ENCODE assay signal across 20 cellular contexts in genomic region chr15:76201536-76202255, GRCh38.
A peak's percentile ranks its signal among the peaks of the same experiment; 100 is the strongest.
DNase-seq lines count a peak whose midpoint lies in the region; ATAC-seq and TF ChIP-seq lines count a peak whose summit lies in the region.
"Had no signal": no experiment of that assay in that cellular context is flagged by ENCODE, and none has a peak within 500 bp of the region (broad histone marks: within the 10 kb centered on the region; RNA-seq: fewer than 3 reads in every experiment).

No MANE protein-coding gene starts in this region.

- H4K91ac ChIP-seq in IMR-90 (ENCODE audit: insufficient read depth, low read depth, low read length), result no peak overlapping the region

- no peak for ATAC-seq in IMR-90 (ENCODE audit: low read depth)
- no peak for ATAC-seq in GM19397 (IDR thresholded peaks at IDR 0.05; ENCODE audit: unreplicated experiment)
- ATAC-seq in HG03521 (IDR thresholded peaks at IDR 0.05; ENCODE audit: unreplicated experiment), result no peak
- ATAC-seq: Right ventricle myocardium inferior had no signal

- H2BK15ac ChIP-seq in IMR-90 (ENCODE audit: low read depth, low read length), result no peak overlapping the region

- H3K9me3 Mint-ChIP-seq in Caco-2 (ENCODE audit: unreplicated experiment), result no peaks in the 10 kb centered on the region
- no peaks in the 10 kb centered on the region for H3K9me3 Mint-ChIP-seq in endothelial cell (ENCODE audit: unreplicated experiment)
- H3K9me3 Mint-ChIP-seq: H9, HFFc6 had no signal

- H3K4me3 ChIP-seq in Caco-2 (ENCODE audit: low read depth, low read length) (no peak overlapping the region), IMR-90 (ENCODE audit: insufficient read depth, low read depth, low read length) (no peak overlapping the region), sigmoid colon (no peak overlapping the region)
- H3K4me3 ChIP-seq: GM23248, Peyer's patch, SJSA1 had no signal

- no peak overlapping the region for H4K5ac ChIP-seq in IMR-90 (ENCODE audit: low read depth, low read length)

- H2AK9ac ChIP-seq in IMR-90 (replicated peaks; ENCODE audit: low read depth, low read length, poor library complexity), result peak overlapping the region; percentile 9

- no peak overlapping the region for H3K4me3 Mint-ChIP-seq in Caco-2 (ENCODE audit: unreplicated experiment)
- peak overlapping the region; percentile 56 for H3K4me3 Mint-ChIP-seq in endothelial cell (ENCODE audit: unreplicated experiment)
- H3K4me3 Mint-ChIP-seq: CD4-positive, CD25-positive, alpha-beta regulatory T cell; H9; HFFc6 had no signal

- no peak overlapping the region for H3K4ac ChIP-seq in IMR-90 (ENCODE audit: low read depth, low read length)

- H3K27me3 ChIP-seq in Caco-2 (replicated peaks; ENCODE audit: control insufficient read depth, insufficient read depth, low read length) (no peaks in the 10 kb centered on the region), IMR-90 (ENCODE audit: control insufficient read depth, insufficient read depth, low read length) (no peaks in the 10 kb centered on the region), sigmoid colon (no peaks in the 10 kb centered on the region)
- H3K27me3 ChIP-seq: Peyer's patch, SJSA1 had no signal

- H3K27ac Mint-ChIP-seq in Caco-2 (ENCODE audit: unreplicated experiment), result peak overlapping the region; percentile 48
- H3K27ac Mint-ChIP-seq in endothelial cell (ENCODE audit: unreplicated experiment), result peak overlapping the region; percentile 20
- H3K27ac Mint-ChIP-seq: HFFc6 had no signal

- BruUV-seq in Caco-2 (replicated peaks; lab: Mats Ljungman, UMichigan) (no TSS peak), IMR-90 (replicated peaks; lab: Mats Ljungman, UMichigan) (no TSS peak)

- no peak overlapping the region for H3K14ac ChIP-seq in IMR-90 (replicated peaks; ENCODE audit: low read depth, low read length)

- H3K79me1 ChIP-seq in IMR-90 (ENCODE audit: low read depth in 1 of 2, low read length in 2 of 2), result no peaks in the 10 kb centered on the region

- H3K4me2 ChIP-seq in IMR-90 (ENCODE audit: low read depth, low read length), result no peak overlapping the region
- H3K4me2 ChIP-seq: KMS-11 had no signal

- dilution Hi-C loops in IMR-90 (cut with HindIII; ENCODE audit: low sequenced_read_pairs, unreplicated experiment), result no loop called here

- H2BK20ac ChIP-seq in IMR-90 (ENCODE audit: low read depth, low read length), result no peak overlapping the region

- no peak overlapping the region for H2BK5ac ChIP-seq in IMR-90 (ENCODE audit: low read depth, low read length, poor library complexity, severe bottlenecking)

- peaks cover 5% of the 10 kb centered on the region for H4K20me1 ChIP-seq in IMR-90 (ENCODE audit: insufficient read depth, low read length)

- H3K36me3 ChIP-seq in Caco-2 (ENCODE audit: control insufficient read depth, insufficient read depth, low read length) (no peaks in the 10 kb centered on the region), IMR-90 (ENCODE audit: control insufficient read depth, insufficient read depth, low read length) (peaks cover 2% of the 10 kb centered on the region; the same call in 1 of the 2 replicates), sigmoid colon (peaks cover 0 to 10% (median 0%) of the 10 kb centered on the region in 4 donors)

- in situ Hi-C loops in IMR-90 (cut with MboI; ENCODE audit: low sequenced_read_pairs), result no loop called here

- H3K9me1 ChIP-seq in IMR-90 (ENCODE audit: insufficient read depth, low read length), result peaks cover 19% of the 10 kb centered on the region

- H3K18ac ChIP-seq in IMR-90 (ENCODE audit: low read depth, low read length), result no peak overlapping the region

- no peaks in the 10 kb centered on the region for H3K9me3 ChIP-seq in Caco-2
- H3K9me3 ChIP-seq in IMR-90 (ENCODE audit: control insufficient read depth, insufficient read depth, low read length), result no peaks in the 10 kb centered on the region
- H3K9me3 ChIP-seq in sigmoid colon, result no peaks in the 10 kb centered on the region
- H3K9me3 ChIP-seq: Peyer's patch, SJSA1 had no signal

- peaks cover 29% of the 10 kb centered on the region for H3K36me3 Mint-ChIP-seq in Caco-2 (ENCODE audit: insufficient read depth, unreplicated experiment)
- peaks cover 7% of the 10 kb centered on the region for H3K36me3 Mint-ChIP-seq in endothelial cell (ENCODE audit: low read depth, unreplicated experiment)

- TF ChIP-seq EP300 in sigmoid colon (IDR thresholded peaks at IDR 0.05), result no peak

- CTCF ChIA-PET in Caco-2 (lab: Charles Lee), result no interaction called here
- CTCF ChIA-PET in IMR-90 (lab: Yijun Ruan, JAX), result no interaction called here

- H2AK5ac ChIP-seq in IMR-90 (ENCODE audit: low read depth, low read length), result no peak overlapping the region

- no peak overlapping the region for H4K8ac ChIP-seq in IMR-90 (ENCODE audit: low read depth in 2 of 2, low read length in 2 of 2)

- no CpG with 5 or more reads among the region's 6 CpGs for WGBS in IMR-90 (ENCODE audit: extremely low coverage in 2 of 2, insufficient read length in 1 of 2), 2 experiments
- 92 to 93% methylated on average over 6 of the region's 6 CpGs for WGBS in sigmoid colon, 2 donors

- H3K9ac ChIP-seq in IMR-90 (ENCODE audit: low read depth, low read length), result no peak overlapping the region
- H3K9ac ChIP-seq: GM23248, KMS-11 had no signal

- intact Hi-C loops in Caco-2 (cut with micrococcal nuclease; ENCODE audit: unreplicated experiment), result no loop called here
- intact Hi-C loops in IMR-90 (cut with micrococcal nuclease), result no loop called here
- intact Hi-C loops in sigmoid colon (cut with DNase I), result no loop called here

- DNase-seq in Caco-2 (no peak), IMR-90 (no peak), endothelial cell (ENCODE audit: low spot score) (no peak), sigmoid colon (peak; percentile 57)
- no peak for DNase-seq in stimulated activated CD4-positive, alpha-beta T cell treated with anti-CD3 and anti-CD28 coated beads, Interleukin-2, amount 100 ng/mL, for 48 hours
- DNase-seq: CD4-positive, CD25-positive, alpha-beta regulatory T cell; DMS79; GM23248; H9; HFFc6; NCI-H1694; NCI-H2081; NCI-H2171 treated with DMSO at 0.1 percent for 48 hours; NCI-H524 treated with DMSO at 0.1 percent for 48 hours had no signal

- TF ChIP-seq CTCF in Caco-2 (IDR thresholded peaks at IDR 0.05; ENCODE audit: insufficient read depth in 1 of 2, low read depth in 1 of 2, low read length in 1 of 2, severe bottlenecking in 1 of 2, unreplicated experiment in 1 of 2), result no peak
- TF ChIP-seq CTCF in IMR-90 (conservative IDR thresholded peaks at IDR 0.05; ENCODE audit: low read depth, low read length), result no peak
- TF ChIP-seq CTCF in endothelial cell (IDR thresholded peaks at IDR 0.05; ENCODE audit: unreplicated experiment), result no peak
- no peak for TF ChIP-seq CTCF in sigmoid colon (IDR thresholded peaks at IDR 0.05)

- POLR2A ChIA-PET in Caco-2 (lab: Charles Lee), result no interaction called here
- POLR2A ChIA-PET in IMR-90 (lab: Charles Lee; ENCODE audit: unreplicated experiment), result no interaction called here

- TF ChIP-seq RAD21 in IMR-90 (IDR thresholded peaks at IDR 0.05; ENCODE audit: low read length), result no peak

- H3K27ac ChIP-seq in IMR-90 (ENCODE audit: insufficient read depth, low read length) (no peak overlapping the region), sigmoid colon (no peak overlapping the region)
- H3K27ac ChIP-seq: GM23248, KMS-11, Peyer's patch, SJSA1 had no signal

- H3K4me1 ChIP-seq in Caco-2 (peaks cover 3% of the 10 kb centered on the region; the same call in 1 of the 2 replicates), IMR-90 (ENCODE audit: control insufficient read depth, insufficient read depth, low read length) (peaks cover 14% of the 10 kb centered on the region), sigmoid colon (peaks cover 0 to 36% (median 30%) of the 10 kb centered on the region in 4 donors)

- no peak overlapping the region for H2BK120ac ChIP-seq in IMR-90 (ENCODE audit: low read depth, low read length)

- no peak overlapping the region for H3K23ac ChIP-seq in IMR-90 (ENCODE audit: low read depth, low read length)

- no peaks in the 10 kb centered on the region for H3K27me3 Mint-ChIP-seq in Caco-2 (ENCODE audit: insufficient read depth, unreplicated experiment)
- peaks cover 5% of the 10 kb centered on the region for H3K27me3 Mint-ChIP-seq in endothelial cell (ENCODE audit: unreplicated experiment)
- H3K27me3 Mint-ChIP-seq: CD4-positive, CD25-positive, alpha-beta regulatory T cell had no signal

- TF ChIP-seq POLR2A in IMR-90 (IDR thresholded peaks at IDR 0.05; ENCODE audit: low read depth, low read length) (no peak), sigmoid colon (IDR thresholded peaks at IDR 0.05) (no peak)

- H3K4me1 Mint-ChIP-seq in Caco-2 (ENCODE audit: low read depth, unreplicated experiment) (no peaks in the 10 kb centered on the region), endothelial cell (ENCODE audit: unreplicated experiment) (no peaks in the 10 kb centered on the region)

- H3K56ac ChIP-seq in IMR-90 (ENCODE audit: extremely low read depth, insufficient read depth, low read length), result no peak overlapping the region

- H2AFZ ChIP-seq in IMR-90 (replicated peaks; ENCODE audit: low read length, poor library complexity), result peak overlapping the region; percentile 1
- H2AFZ ChIP-seq: GM23248 had no signal

TF ChIP-seq in IMR-90, 13 proteins besides CTCF, POLR2A, EP300 and RAD21 (continues in another document):
- TF ChIP-seq CEBPB (IDR thresholded peaks at IDR 0.05; ENCODE audit: low read depth, low read length) (no peak), MAFK (IDR thresholded peaks at IDR 0.05; ENCODE audit: low read depth, low read length) (no peak), RCOR1 (IDR thresholded peaks at IDR 0.05; ENCODE audit: insufficient replicate concordance, low read length) (no peak), MXI1 (IDR thresholded peaks at IDR 0.05; ENCODE audit: borderline replicate concordance, low read depth, low read length) (no peak), NFE2L2 (IDR thresholded peaks at IDR 0.05; ENCODE audit: low read depth, low read length) (no peak), RFX5 (IDR thresholded peaks at IDR 0.05; ENCODE audit: low read depth, low read length) (no peak), CHD1 (IDR thresholded peaks at IDR 0.05; ENCODE audit: low read depth, low read length) (no peak), FOS (IDR thresholded peaks at IDR 0.05; ENCODE audit: low read depth, low read length) (no peak), SMC3 (IDR thresholded peaks at IDR 0.05; ENCODE audit: low read depth, low read length) (no peak), BHLHE40 (IDR thresholded peaks at IDR 0.05; ENCODE audit: low read depth, low read length) (no peak), MAZ (IDR thresholded peaks at IDR 0.05; ENCODE audit: borderline replicate concordance, low read depth, low read length) (no peak)
- TF ChIP-seq, protein P1, sequence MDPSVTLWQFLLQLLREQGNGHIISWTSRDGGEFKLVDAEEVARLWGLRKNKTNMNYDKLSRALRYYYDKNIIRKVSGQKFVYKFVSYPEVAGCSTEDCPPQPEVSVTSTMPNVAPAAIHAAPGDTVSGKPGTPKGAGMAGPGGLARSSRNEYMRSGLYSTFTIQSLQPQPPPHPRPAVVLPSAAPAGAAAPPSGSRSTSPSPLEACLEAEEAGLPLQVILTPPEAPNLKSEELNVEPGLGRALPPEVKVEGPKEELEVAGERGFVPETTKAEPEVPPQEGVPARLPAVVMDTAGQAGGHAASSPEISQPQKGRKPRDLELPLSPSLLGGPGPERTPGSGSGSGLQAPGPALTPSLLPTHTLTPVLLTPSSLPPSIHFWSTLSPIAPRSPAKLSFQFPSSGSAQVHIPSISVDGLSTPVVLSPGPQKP (IDR thresholded peaks at IDR 0.05; ENCODE audit: borderline replicate concordance, low read depth, low read length), result no peak
